In the genomic region with DNA sequence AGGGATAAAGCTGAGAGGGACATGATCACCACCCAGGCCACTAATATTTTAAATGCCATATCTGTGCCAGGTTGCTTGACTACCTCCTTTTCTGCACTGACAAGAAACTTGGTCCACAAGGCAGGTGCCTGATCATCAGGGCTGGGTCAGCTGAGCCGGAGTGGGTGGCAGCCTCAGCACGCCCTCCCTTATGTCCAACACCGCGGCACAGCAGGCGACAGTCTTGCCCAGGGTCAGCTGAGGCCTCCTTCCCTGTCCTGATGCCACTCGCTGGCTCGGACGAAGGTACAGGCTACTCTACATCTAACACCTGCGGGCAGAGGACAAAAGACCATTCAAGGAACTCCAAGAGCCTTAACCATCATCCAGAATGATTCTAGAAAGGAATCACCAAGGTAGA, we compare ENCODE assay signal across 10 cellular contexts. TPM values are rescaled to one million over a fixed set of nuclear protein-coding genes. Genes with fewer than 3 reads are reported as not detected.
DNase-seq lines count a peak whose midpoint lies in the region; ATAC-seq and TF ChIP-seq lines count a peak whose summit lies in the region.
"Had no signal": no experiment of that assay in that cellular context is flagged by ENCODE, and none has a peak within 500 bp of the region (broad histone marks: within the 10 kb centered on the region; RNA-seq: fewer than 3 reads in every experiment).

No MANE protein-coding gene starts in this region.

- no peak for DNase-seq in CD4-positive, CD25-positive, alpha-beta regulatory T cell
- no peak for DNase-seq in WTC11 (ENCODE audit: low spot score)
- DNase-seq in cardiac muscle cell (ENCODE audit: low read depth in 1 of 2, low spot score in 1 of 2), result no peak
- DNase-seq in AG20443 (ENCODE audit: low spot score), result no peak
- no peak for DNase-seq in HUDEP-2 (lab: John Stamatoyannopoulos, UW; ENCODE audit: unreplicated experiment in 76 of 76)
- no peak for DNase-seq in germinal center (ENCODE audit: low spot score)
- DNase-seq: naive B cell, NCI-H2227 treated with DMSO at 0.1 percent for 48 hours had no signal

- H3K4me3 ChIP-seq in CD4-positive, CD25-positive, alpha-beta regulatory T cell (ENCODE audit: low read depth, low read length), result no peak overlapping the region
- H3K4me3 ChIP-seq in cardiac muscle cell (no peak overlapping the region), neutrophil (ENCODE audit: low read depth in 1 of 2, low read length in 1 of 2) (no peak overlapping the region)

- POLR2A ChIA-PET in WTC11 (lab: Charles Lee), result interaction anchor here (1.2 kb wide), 1 partner anchor 17 kb away, joined by 3 read pairs; a partner anchor contains a TSS

- no peaks in the 10 kb centered on the region for H3K9me3 ChIP-seq in CD4-positive, CD25-positive, alpha-beta regulatory T cell (ENCODE audit: control insufficient read depth in 2 of 2, low read length in 2 of 2)
- H3K9me3 ChIP-seq in cardiac muscle cell (ENCODE audit: low read depth), result no peaks in the 10 kb centered on the region
- no peaks in the 10 kb centered on the region for H3K9me3 ChIP-seq in neutrophil

- H3K27me3 ChIP-seq in CD4-positive, CD25-positive, alpha-beta regulatory T cell (ENCODE audit: control insufficient read depth, insufficient read depth, low read length), result no peaks in the 10 kb centered on the region
- H3K27me3 ChIP-seq in cardiac muscle cell, result no peaks in the 10 kb centered on the region
- no peaks in the 10 kb centered on the region for H3K27me3 ChIP-seq in neutrophil

- peak overlapping the region in 2 of 4 donors; percentile 35 to 63 for H3K4me3 Mint-ChIP-seq in CD4-positive, CD25-positive, alpha-beta regulatory T cell
- H3K4me3 Mint-ChIP-seq in WTC11, result no peak overlapping the region
- H3K4me3 Mint-ChIP-seq: naive B cell had no signal

- H3K27ac Mint-ChIP-seq in CD4-positive, CD25-positive, alpha-beta regulatory T cell, result peak overlapping the region in 2 of 3 donors; percentile 66 to 92
- H3K27ac Mint-ChIP-seq in WTC11, result peak overlapping the region; percentile 74

- no peaks in the 10 kb centered on the region for H3K27me3 Mint-ChIP-seq in CD4-positive, CD25-positive, alpha-beta regulatory T cell
- H3K27me3 Mint-ChIP-seq in WTC11 (ENCODE audit: low read depth), result no peaks in the 10 kb centered on the region
- H3K27me3 Mint-ChIP-seq: naive B cell had no signal

- ATAC-seq in CD4-positive, CD25-positive, alpha-beta regulatory T cell (ENCODE audit: low read depth in 2 of 2), result no peak
- ATAC-seq in WTC11 (no peak), GM21381 (IDR thresholded peaks at IDR 0.05; ENCODE audit: unreplicated experiment) (no peak)

- H3K27ac ChIP-seq in CD4-positive, CD25-positive, alpha-beta regulatory T cell (ENCODE audit: insufficient read depth, low read length, poor library complexity, severe bottlenecking), result no peak overlapping the region
- H3K27ac ChIP-seq in cardiac muscle cell, result peak overlapping the region; percentile 81
- H3K27ac ChIP-seq in neutrophil, result peak overlapping the region; percentile 85

- peaks cover 35% of the 10 kb centered on the region for H3K4me1 ChIP-seq in CD4-positive, CD25-positive, alpha-beta regulatory T cell (ENCODE audit: control insufficient read depth, insufficient read depth, low read length, poor library complexity, severe bottlenecking)
- H3K4me1 ChIP-seq in cardiac muscle cell (ENCODE audit: low read depth), result peaks cover 46% of the 10 kb centered on the region
- peaks cover 22 to 23% of the 10 kb centered on the region in 2 experiments for H3K4me1 ChIP-seq in neutrophil (ENCODE audit: control insufficient read depth in 1 of 2, insufficient read depth in 1 of 2, low read depth in 1 of 2, low read length in 1 of 2)

- H3K9me3 Mint-ChIP-seq in CD4-positive, CD25-positive, alpha-beta regulatory T cell, result no peaks in the 10 kb centered on the region
- no peaks in the 10 kb centered on the region for H3K9me3 Mint-ChIP-seq in WTC11
- H3K9me3 Mint-ChIP-seq: naive B cell had no signal

- TF ChIP-seq CTCF in WTC11 (IDR thresholded peaks at IDR 0.05) (no peak), cardiac muscle cell (IDR thresholded peaks at IDR 0.05; ENCODE audit: low read depth, low read length) (no peak), neutrophil (IDR thresholded peaks at IDR 0.05) (no peak)

- CTCF ChIA-PET in WTC11 (lab: Charles Lee), result interaction anchor here (0.9 to 2.0 kb wide), 3 partner anchors 17 to 147 kb away, joined by 4 to 8 read pairs (median 5); no protein-coding TSS in a partner anchor

- H3K36me3 ChIP-seq in CD4-positive, CD25-positive, alpha-beta regulatory T cell (ENCODE audit: control insufficient read depth, insufficient read depth, low read length), result peaks cover 15% of the 10 kb centered on the region
- H3K36me3 ChIP-seq in cardiac muscle cell (peaks cover 11% of the 10 kb centered on the region), neutrophil (peaks cover 23% of the 10 kb centered on the region)

- H3K4me1 Mint-ChIP-seq in CD4-positive, CD25-positive, alpha-beta regulatory T cell, result peaks cover 5 to 73% (median 38%) of the 10 kb centered on the region in 4 donors
- peaks cover 42% of the 10 kb centered on the region for H3K4me1 Mint-ChIP-seq in WTC11

- H3K36me3 Mint-ChIP-seq in CD4-positive, CD25-positive, alpha-beta regulatory T cell, result peaks cover 21% of the 10 kb centered on the region
- H3K36me3 Mint-ChIP-seq in WTC11, result peaks cover 23% of the 10 kb centered on the region

TF ChIP-seq in WTC11, 78 proteins besides CTCF, POLR2A, EP300 and RAD21 (continues in another document):
- TF ChIP-seq, protein P1, sequence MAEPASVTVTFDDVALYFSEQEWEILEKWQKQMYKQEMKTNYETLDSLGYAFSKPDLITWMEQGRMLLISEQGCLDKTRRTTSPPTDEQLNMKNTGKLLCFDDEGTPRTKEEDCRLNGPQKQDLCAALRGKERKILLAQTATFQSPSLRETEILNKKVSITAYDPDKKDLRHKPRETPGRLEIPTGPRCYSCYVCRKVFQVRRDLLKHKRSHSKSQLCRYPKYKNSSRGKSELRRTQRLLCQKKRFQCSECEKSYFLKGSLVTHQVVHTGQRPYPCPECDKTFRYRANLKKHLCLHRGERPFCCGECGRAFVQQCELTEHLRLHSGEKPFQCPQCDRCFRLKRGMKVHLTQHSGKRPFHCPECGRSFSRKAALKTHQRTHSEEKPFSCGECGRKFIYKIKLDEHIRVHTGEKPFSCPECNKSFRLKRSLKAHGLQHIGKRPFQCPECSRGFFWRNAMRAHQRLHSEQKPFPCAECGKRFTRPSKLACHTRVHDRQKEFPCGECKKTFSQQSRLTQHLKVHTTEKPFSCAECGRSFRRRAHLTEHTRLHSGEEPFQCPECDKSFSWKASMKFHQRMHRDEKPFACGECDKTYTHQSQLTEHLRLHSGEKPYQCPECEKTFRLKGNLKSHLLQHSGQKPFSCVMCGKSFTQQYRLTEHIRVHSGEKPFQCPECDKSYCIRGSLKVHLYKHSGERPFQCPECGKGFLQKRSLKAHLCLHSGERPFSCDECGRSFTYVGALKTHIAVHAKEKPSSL (CRISPR knock-in tag; conservative IDR thresholded peaks at IDR 0.05), result no peak
- TF ChIP-seq EMX1 (CRISPR knock-in tag; IDR thresholded peaks at IDR 0.05) (no peak), TEAD4 (CRISPR knock-in tag; IDR thresholded peaks at IDR 0.05) (no peak), NR3C1 (CRISPR knock-in tag; conservative IDR thresholded peaks at IDR 0.05; ENCODE audit: low read depth) (no peak), SOX15 (CRISPR knock-in tag; IDR thresholded peaks at IDR 0.05) (no peak), NR1H2 (CRISPR knock-in tag; IDR thresholded peaks at IDR 0.05) (no peak), SMAD3 (CRISPR knock-in tag; IDR thresholded peaks at IDR 0.05; ENCODE audit: borderline replicate concordance) (no peak), JUN (CRISPR knock-in tag; IDR thresholded peaks at IDR 0.05) (no peak), TP53 (CRISPR knock-in tag; IDR thresholded peaks at IDR 0.05) (no peak)
- TF ChIP-seq, protein P2, sequence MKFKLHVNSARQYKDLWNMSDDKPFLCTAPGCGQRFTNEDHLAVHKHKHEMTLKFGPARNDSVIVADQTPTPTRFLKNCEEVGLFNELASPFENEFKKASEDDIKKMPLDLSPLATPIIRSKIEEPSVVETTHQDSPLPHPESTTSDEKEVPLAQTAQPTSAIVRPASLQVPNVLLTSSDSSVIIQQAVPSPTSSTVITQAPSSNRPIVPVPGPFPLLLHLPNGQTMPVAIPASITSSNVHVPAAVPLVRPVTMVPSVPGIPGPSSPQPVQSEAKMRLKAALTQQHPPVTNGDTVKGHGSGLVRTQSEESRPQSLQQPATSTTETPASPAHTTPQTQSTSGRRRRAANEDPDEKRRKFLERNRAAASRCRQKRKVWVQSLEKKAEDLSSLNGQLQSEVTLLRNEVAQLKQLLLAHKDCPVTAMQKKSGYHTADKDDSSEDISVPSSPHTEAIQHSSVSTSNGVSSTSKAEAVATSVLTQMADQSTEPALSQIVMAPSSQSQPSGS (CRISPR knock-in tag; IDR thresholded peaks at IDR 0.05; ENCODE audit: borderline replicate concordance, low read depth), result no peak
- TF ChIP-seq, protein P3, sequence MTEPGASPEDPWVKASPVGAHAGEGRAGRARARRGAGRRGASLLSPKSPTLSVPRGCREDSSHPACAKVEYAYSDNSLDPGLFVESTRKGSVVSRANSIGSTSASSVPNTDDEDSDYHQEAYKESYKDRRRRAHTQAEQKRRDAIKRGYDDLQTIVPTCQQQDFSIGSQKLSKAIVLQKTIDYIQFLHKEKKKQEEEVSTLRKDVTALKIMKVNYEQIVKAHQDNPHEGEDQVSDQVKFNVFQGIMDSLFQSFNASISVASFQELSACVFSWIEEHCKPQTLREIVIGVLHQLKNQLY (CRISPR knock-in tag; IDR thresholded peaks at IDR 0.05), result no peak

RNA-seq across cellular contexts. Expression of a gene that starts 16.9 kb away (rescaled TPM):
- 84.7 TPM for total RNA-seq in CD4-positive, CD25-positive, alpha-beta regulatory T cell
- under 1 TPM; 0.58 to 0.84 (median 0.69) TPM for polyA plus RNA-seq in CD4-positive, CD25-positive, alpha-beta regulatory T cell
- 67.2 to 75.5 TPM (median 73.2 TPM) in 3 replicates for total RNA-seq in WTC11 (2021)
- 23.2 and 34.6 TPM in 2 replicates for total RNA-seq in cardiac muscle cell
- 4.2 and 5.0 TPM in 2 replicates for polyA plus RNA-seq in cardiac muscle cell

RNA-seq across cellular contexts. Expression of a gene that starts 33.9 kb away (rescaled TPM):
- total RNA-seq in CD4-positive, CD25-positive, alpha-beta regulatory T cell, result 45.5 TPM
- polyA plus RNA-seq in CD4-positive, CD25-positive, alpha-beta regulatory T cell, result 100 to 1,000 TPM; 106 to 127 (median 115) TPM
- total RNA-seq in WTC11 (2021) (215 to 224 TPM (median 221 TPM) in 3 replicates), cardiac muscle cell (128 and 148 TPM in 2 replicates)
- 171 and 213 TPM in 2 replicates for polyA plus RNA-seq in cardiac muscle cell

RNA-seq across cellular contexts. Expression of a gene that starts 48.3 kb away (rescaled TPM):
- 27.4 TPM for total RNA-seq in CD4-positive, CD25-positive, alpha-beta regulatory T cell
- polyA plus RNA-seq in CD4-positive, CD25-positive, alpha-beta regulatory T cell, result 100 to 1,000 TPM; 101 to 160 (median 144) TPM
- total RNA-seq in WTC11 (2021) (86.2 to 90.3 TPM (median 87.8 TPM) in 3 replicates), cardiac muscle cell (62.7 and 64.5 TPM in 2 replicates)
- 123 and 129 TPM in 2 replicates for polyA plus RNA-seq in cardiac muscle cell
